In genomic region chr6:15997751-15998388, GRCh38 we compare ENCODE assay signal across 18 cellular contexts.
"Had no signal": no experiment of that assay in that cellular context is flagged by ENCODE, and none has a peak within 500 bp of the region (broad histone marks: within the 10 kb centered on the region; RNA-seq: fewer than 3 reads in every experiment).

No MANE protein-coding gene starts in this region.

- H3K4me3 Mint-ChIP-seq: activated naive CD4-positive, alpha-beta T cell treated with anti-CD3 and anti-CD28 coated beads, Interleukin-2, amount 50 U/mL, for 24 hours; natural killer cell had no signal

- DNase-seq: activated CD4-positive, alpha-beta T cell treated with anti-CD3 and anti-CD28 coated beads for 48 hours; activated CD4-positive, CD25-positive, alpha-beta regulatory T cell; activated CD8-positive, alpha-beta memory T cell treated with anti-CD3 and anti-CD28 coated beads, Interleukin-2, amount 50 U/mL, for 4 hours; activated gamma-delta T cell; adrenal gland; heart left ventricle; left ventricle myocardium superior; mesendoderm; natural killer cell; sigmoid colon; stimulated activated CD8-positive, alpha-beta memory T cell treated with anti-CD3 and anti-CD28 coated beads, Interleukin-4, amount 100 ng/mL, for 48 hours; stimulated activated naive CD4-positive, alpha-beta T cell; SW 1271; T-helper 2 cell; thyroid gland had no signal

- H3K9me3 Mint-ChIP-seq: activated naive CD4-positive, alpha-beta T cell treated with anti-CD3 and anti-CD28 coated beads, Interleukin-2, amount 50 U/mL, for 24 hours; natural killer cell had no signal

- H3K36me3 Mint-ChIP-seq: activated naive CD4-positive, alpha-beta T cell treated with anti-CD3 and anti-CD28 coated beads, Interleukin-2, amount 50 U/mL, for 24 hours; natural killer cell had no signal

- ATAC-seq: esophagus mucosa, gastroesophageal sphincter, heart left ventricle, left ventricle myocardium superior, natural killer cell had no signal
